19 cellular contexts compared by ENCODE assay signal in genomic region chr12:42922512-42922865, GRCh38.
"Had no signal": no experiment of that assay in that cellular context is flagged by ENCODE, and none has a peak within 500 bp of the region (broad histone marks: within the 10 kb centered on the region; RNA-seq: fewer than 3 reads in every experiment).

No MANE protein-coding gene starts in this region.

- H3K9me3 Mint-ChIP-seq: activated B cell treated with CpG ODN at 0.5 μM for 24 hours; activated CD8-positive, alpha-beta T cell treated with anti-CD3 and anti-CD28 coated beads for 36 hours; activated naive CD4-positive, alpha-beta T cell treated with anti-CD3 and anti-CD28 coated beads for 36 hours; activated T-helper 2 cell treated with anti-CD3 and anti-CD28 coated beads, Interferon-gamma antibody, Interleukin-2, Interleukin-4, amounts not matched to agents 10 μg/mL and 5 μg/mL and 100 μg/mL, durations not matched to agents 14 hours and 24 hours and 36 hours had no signal

- H3K9ac ChIP-seq: parathyroid adenoma had no signal

- DNase-seq: activated B cell treated with CpG ODN at 0.5 μM for 24 hours; activated CD4-positive, alpha-beta T cell treated with anti-CD3 and anti-CD28 coated beads for 4 hours; activated CD8-positive, alpha-beta T cell treated with anti-CD3 and anti-CD28 coated beads for 36 hours; activated naive CD4-positive, alpha-beta T cell treated with anti-CD3 and anti-CD28 coated beads for 36 hours; activated T-cell treated with anti-CD3 and anti-CD28 coated beads, Interleukin-2, amount 50 U/mL, for 1 hour; effector memory CD4-positive, alpha-beta T cell; naive thymus-derived CD8-positive, alpha-beta T cell; stimulated activated CD4-positive, alpha-beta T cell treated with anti-CD3 and anti-CD28 coated beads, Interleukin-1b, Interleukin-23, amount 100 ng/mL, for 48 hours; stimulated activated CD8-positive, alpha-beta memory T cell treated with anti-CD3 and anti-CD28 coated beads, Interleukin-4, amount 100 ng/mL, for 48 hours; stimulated activated naive CD4-positive, alpha-beta T cell; T-cell had no signal

- H3K4me3 Mint-ChIP-seq: activated B cell treated with CpG ODN at 0.5 μM for 24 hours; activated CD8-positive, alpha-beta T cell treated with anti-CD3 and anti-CD28 coated beads for 36 hours; activated naive CD4-positive, alpha-beta T cell treated with anti-CD3 and anti-CD28 coated beads for 36 hours; dendritic cell treated with granulocyte-macrophage colony-stimulating factor and Interleukin-4, amounts not matched to agents 40 ng/mL and 50 ng/mL, for 4 days; naive thymus-derived CD8-positive, alpha-beta T cell; T-cell had no signal

- H3K36me3 ChIP-seq: breast epithelium, neutrophil had no signal

- H3K9me3 ChIP-seq: breast epithelium, neutrophil had no signal

- H3K27ac ChIP-seq: neutrophil, parathyroid adenoma, SK-N-MC had no signal

- H3K4me1 Mint-ChIP-seq: activated B cell treated with CpG ODN at 0.5 μM for 24 hours; naive thymus-derived CD8-positive, alpha-beta T cell; T-cell had no signal

- H2AFZ ChIP-seq: parathyroid adenoma had no signal

- H3K27ac Mint-ChIP-seq: activated B cell treated with CpG ODN at 0.5 μM for 24 hours; activated CD8-positive, alpha-beta T cell treated with anti-CD3 and anti-CD28 coated beads for 36 hours; activated naive CD4-positive, alpha-beta T cell treated with anti-CD3 and anti-CD28 coated beads for 36 hours; activated T-helper 2 cell treated with anti-CD3 and anti-CD28 coated beads, Interferon-gamma antibody, Interleukin-2, Interleukin-4, amounts not matched to agents 10 μg/mL and 5 μg/mL and 100 μg/mL, durations not matched to agents 14 hours and 24 hours and 36 hours; dendritic cell treated with granulocyte-macrophage colony-stimulating factor and Interleukin-4, amounts not matched to agents 40 ng/mL and 50 ng/mL, for 4 days; naive thymus-derived CD8-positive, alpha-beta T cell; T-cell had no signal

- H3K27me3 ChIP-seq: breast epithelium, neutrophil had no signal

- ATAC-seq: activated CD8-positive, alpha-beta T cell treated with anti-CD3 and anti-CD28 coated beads for 36 hours; left lobe of liver; naive thymus-derived CD8-positive, alpha-beta T cell; T-cell had no signal

- H3K27me3 Mint-ChIP-seq: activated B cell treated with CpG ODN at 0.5 μM for 24 hours; activated CD8-positive, alpha-beta T cell treated with anti-CD3 and anti-CD28 coated beads for 36 hours; dendritic cell treated with granulocyte-macrophage colony-stimulating factor and Interleukin-4, amounts not matched to agents 40 ng/mL and 50 ng/mL, for 4 days; T-cell had no signal

- H3K36me3 Mint-ChIP-seq: naive thymus-derived CD8-positive, alpha-beta T cell; T-cell had no signal

- H3K4me1 ChIP-seq: breast epithelium had no signal

- H3K79me2 ChIP-seq: parathyroid adenoma had no signal

- H3K4me3 ChIP-seq: breast epithelium, lung, SK-N-MC had no signal
